In the genomic region with DNA sequence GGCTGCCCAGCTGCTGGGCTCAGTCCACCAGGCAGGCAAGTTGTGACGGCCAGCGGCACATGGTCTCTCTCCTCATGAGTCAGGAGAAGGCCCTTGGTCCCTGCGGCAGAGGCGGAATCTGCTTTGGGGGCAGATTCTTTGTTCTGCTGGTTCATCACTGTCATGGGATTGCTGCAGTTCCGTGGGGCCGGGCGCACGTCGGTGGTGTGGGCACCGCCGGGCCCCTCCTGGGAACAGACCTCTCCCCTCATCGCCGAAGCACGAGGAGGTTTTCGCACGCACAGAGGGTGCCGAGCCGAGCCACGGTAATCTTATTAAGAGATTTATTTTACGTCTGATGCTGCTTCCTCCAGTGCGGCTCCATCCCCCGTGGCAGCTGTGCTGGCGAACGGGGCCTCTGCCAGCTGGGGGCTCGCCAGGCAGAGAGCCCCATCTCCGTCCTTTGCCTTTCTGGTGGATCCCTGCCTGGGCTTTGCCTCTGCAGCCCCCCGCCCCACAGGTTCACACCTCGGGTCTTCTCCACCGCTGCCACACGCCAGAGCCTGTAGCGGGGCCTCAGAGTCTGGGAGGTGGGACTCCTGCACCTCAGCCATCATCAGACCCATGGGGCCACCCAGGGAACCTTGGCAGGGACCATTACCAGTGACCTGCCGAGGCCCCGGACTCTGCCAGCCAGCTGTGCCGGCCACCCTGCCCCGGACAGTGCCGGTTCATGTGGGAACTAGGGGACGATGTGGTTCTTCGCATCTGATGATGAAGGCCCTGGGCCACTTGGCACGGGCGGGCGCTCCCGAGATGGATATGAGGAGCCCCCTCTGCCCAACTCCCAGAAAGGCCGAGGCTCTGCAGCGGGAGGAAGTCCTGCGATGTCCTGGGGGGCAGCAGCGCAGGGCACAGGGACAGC, we compare ENCODE assay signal across 26 cellular contexts.
A peak's percentile ranks its signal among the peaks of the same experiment; 100 is the strongest.
DNase-seq lines count a peak whose midpoint lies in the region; ATAC-seq and TF ChIP-seq lines count a peak whose summit lies in the region.
"Had no signal": no experiment of that assay in that cellular context is flagged by ENCODE, and none has a peak within 500 bp of the region (broad histone marks: within the 10 kb centered on the region; RNA-seq: fewer than 3 reads in every experiment).

No MANE protein-coding gene starts in this region.

- H3K9me3 Mint-ChIP-seq in endodermal cell: no peaks in the 10 kb centered on the region
- no peaks in the 10 kb centered on the region for H3K9me3 Mint-ChIP-seq in activated naive CD4-positive, alpha-beta T cell treated with anti-CD3 and anti-CD28 coated beads for 36 hours
- H3K9me3 Mint-ChIP-seq: activated T-helper 1 cell treated with anti-CD3 and anti-CD28 coated beads, Interleukin-12 subunit alpha, Interleukin-12 subunit beta, Interleukin-2, Interleukin-4 antibody, amounts not matched to agents 30 ng/mL and 10 ng/mL and 1 ng/mL, durations not matched to agents 14 hours and 24 hours and 36 hours; CD4-positive, CD25-positive, alpha-beta regulatory T cell; central memory CD8-positive, alpha-beta T cell; HFFc6; T-helper 1 cell treated with Interleukin-12 subunit alpha and Interleukin-12 subunit beta and Interleukin-4 antibody, amounts not matched to agents 30 μg/mL and 1 μg/mL, for 36 hours had no signal

- intact Hi-C loops in Right ventricle myocardium inferior (cut with DNase I) (no loop called here), Right ventricle myocardium superior (cut with DNase I) (no loop called here), sciatic nerve (cut with DNase I) (no loop called here)
- intact Hi-C loops in activated naive CD4-positive, alpha-beta T cell treated with anti-CD3 and anti-CD28 coated beads for 36 hours (cut with micrococcal nuclease): no loop called here

- DNase-seq in Right ventricle myocardium inferior (ENCODE audit: missing footprints): peak; percentile 37
- DNase-seq in Right ventricle myocardium superior: no peak
- peak; percentile 40 for DNase-seq in LHCN-M2 (ENCODE audit: low read depth)
- peak; percentile 44 for DNase-seq in endodermal cell
- peak; percentile 15 for DNase-seq in sciatic nerve (ENCODE audit: low spot score)
- no peak for DNase-seq in activated naive CD4-positive, alpha-beta T cell treated with anti-CD3 and anti-CD28 coated beads for 36 hours
- no peak for DNase-seq in stimulated activated CD8-positive, alpha-beta memory T cell treated with anti-CD3 and anti-CD28 coated beads, Interleukin-4, amount 100 ng/mL, for 48 hours
- DNase-seq in NCI-H187 (lab: John Stamatoyannopoulos, UW): no peak
- DNase-seq: activated CD4-positive, alpha-beta T cell treated with anti-CD3 and anti-CD28 coated beads, Interleukin-2, amount 50 U/mL, for 1 hour; activated CD8-positive, alpha-beta memory T cell treated with anti-CD3 and anti-CD28 coated beads, Interleukin-2, amount 10 ng/mL, durations not matched to agents 7 days and 5 days; CD4-positive, CD25-positive, alpha-beta regulatory T cell; DMS153; HFFc6; islet precursor cell; NCI-H1105 treated with DMSO at 0.1 percent for 48 hours; NCI-H2081 treated with DMSO at 0.1 percent for 48 hours; occipital lobe; stimulated activated CD4-positive, alpha-beta T cell treated with anti-CD3 and anti-CD28 coated beads, Interleukin-4, amount 100 ng/mL, for 4 hours; stimulated activated naive CD8-positive, alpha-beta T cell treated with anti-CD3 and anti-CD28 coated beads, Interleukin-15, Interleukin-2, amounts not matched to agents 100 U/mL and 50 U/mL, for 24 hours had no signal

- H3K4me3 ChIP-seq in endodermal cell (ENCODE audit: low read length): no peak overlapping the region
- H3K4me3 ChIP-seq: SJSA1 had no signal

- H3K9ac ChIP-seq in endodermal cell (ENCODE audit: extremely low read depth, low read length, poor library complexity, severe bottlenecking): no peak overlapping the region

- H3K27ac ChIP-seq in endodermal cell (ENCODE audit: low read depth, low read length): no peak overlapping the region
- H3K27ac ChIP-seq: SJSA1 had no signal

- no peak overlapping the region for H3K27ac Mint-ChIP-seq in endodermal cell
- no peak overlapping the region for H3K27ac Mint-ChIP-seq in activated naive CD4-positive, alpha-beta T cell treated with anti-CD3 and anti-CD28 coated beads for 36 hours
- H3K27ac Mint-ChIP-seq: activated CD8-positive, alpha-beta memory T cell treated with anti-CD3 and anti-CD28 coated beads, Interleukin-2, amount 10 ng/mL, durations not matched to agents 7 days and 5 days; activated naive CD8-positive, alpha-beta T cell; activated T-helper 1 cell treated with anti-CD3 and anti-CD28 coated beads, Interleukin-12 subunit alpha, Interleukin-12 subunit beta, Interleukin-2, Interleukin-4 antibody, amounts not matched to agents 30 ng/mL and 10 ng/mL and 1 ng/mL, durations not matched to agents 14 hours and 24 hours and 36 hours; CD4-positive, CD25-positive, alpha-beta regulatory T cell; HFFc6; IgD-negative memory B cell; T-helper 1 cell treated with Interleukin-12 subunit alpha and Interleukin-12 subunit beta and Interleukin-4 antibody, amounts not matched to agents 30 μg/mL and 1 μg/mL, for 36 hours had no signal

- CTCF ChIA-PET in activated naive CD4-positive, alpha-beta T cell treated with anti-CD3 and anti-CD28 coated beads for 36 hours (lab: Charles Lee): no interaction called here

- H3K36me3 ChIP-seq in endodermal cell (ENCODE audit: control insufficient read depth, insufficient read depth, low read length): no peaks in the 10 kb centered on the region
- H3K36me3 ChIP-seq: SJSA1 had no signal

- no peak for TF ChIP-seq CTCF in endodermal cell (conservative IDR thresholded peaks at IDR 0.05)

- WGBS in endodermal cell (ENCODE audit: insufficient coverage in 1 of 2, insufficient read length in 1 of 2), 2 experiments: 91% methylated on average over 36 to 46 of the region's 46 CpGs

- no peak overlapping the region for H3K4me3 Mint-ChIP-seq in endodermal cell
- no peak overlapping the region for H3K4me3 Mint-ChIP-seq in activated naive CD4-positive, alpha-beta T cell treated with anti-CD3 and anti-CD28 coated beads for 36 hours
- H3K4me3 Mint-ChIP-seq: activated CD8-positive, alpha-beta memory T cell treated with anti-CD3 and anti-CD28 coated beads, Interleukin-2, amount 10 ng/mL, durations not matched to agents 7 days and 5 days; activated naive CD8-positive, alpha-beta T cell; activated T-helper 1 cell treated with anti-CD3 and anti-CD28 coated beads, Interleukin-12 subunit alpha, Interleukin-12 subunit beta, Interleukin-2, Interleukin-4 antibody, amounts not matched to agents 30 ng/mL and 10 ng/mL and 1 ng/mL, durations not matched to agents 14 hours and 24 hours and 36 hours; CD4-positive, CD25-positive, alpha-beta regulatory T cell; central memory CD8-positive, alpha-beta T cell; HFFc6; IgD-negative memory B cell; T-helper 1 cell treated with Interleukin-12 subunit alpha and Interleukin-12 subunit beta and Interleukin-4 antibody, amounts not matched to agents 30 μg/mL and 1 μg/mL, for 36 hours had no signal

- H3K9me3 ChIP-seq in endodermal cell (ENCODE audit: control insufficient read depth, low read length): no peaks in the 10 kb centered on the region
- H3K9me3 ChIP-seq: SJSA1 had no signal

- H3K4me1 Mint-ChIP-seq in endodermal cell: no peaks in the 10 kb centered on the region
- H3K4me1 Mint-ChIP-seq in activated naive CD4-positive, alpha-beta T cell treated with anti-CD3 and anti-CD28 coated beads for 36 hours (ENCODE audit: low read depth): no peaks in the 10 kb centered on the region
- H3K4me1 Mint-ChIP-seq: activated CD8-positive, alpha-beta memory T cell treated with anti-CD3 and anti-CD28 coated beads, Interleukin-2, amount 10 ng/mL, durations not matched to agents 7 days and 5 days; CD4-positive, CD25-positive, alpha-beta regulatory T cell; central memory CD8-positive, alpha-beta T cell; IgD-negative memory B cell had no signal

- H3K4me1 ChIP-seq in endodermal cell (ENCODE audit: control insufficient read depth, insufficient read depth, low read length): no peaks in the 10 kb centered on the region
- H3K4me1 ChIP-seq: SJSA1 had no signal

- no peaks in the 10 kb centered on the region for H3K36me3 Mint-ChIP-seq in endodermal cell (ENCODE audit: low read depth)
- H3K36me3 Mint-ChIP-seq in activated naive CD4-positive, alpha-beta T cell treated with anti-CD3 and anti-CD28 coated beads for 36 hours (ENCODE audit: low read depth): no peaks in the 10 kb centered on the region
- H3K36me3 Mint-ChIP-seq: activated CD8-positive, alpha-beta memory T cell treated with anti-CD3 and anti-CD28 coated beads, Interleukin-2, amount 10 ng/mL, durations not matched to agents 7 days and 5 days; activated naive CD8-positive, alpha-beta T cell; CD4-positive, CD25-positive, alpha-beta regulatory T cell; IgD-negative memory B cell had no signal

- no peaks in the 10 kb centered on the region for H3K27me3 ChIP-seq in endodermal cell (ENCODE audit: control insufficient read depth, insufficient read depth, low read length, poor library complexity, severe bottlenecking)
- H3K27me3 ChIP-seq: SJSA1 had no signal

- ATAC-seq in Right ventricle myocardium inferior: no peak
- no peak for ATAC-seq in Right ventricle myocardium superior (ENCODE audit: poor library complexity)
- no peak for ATAC-seq in sciatic nerve
- ATAC-seq: activated CD8-positive, alpha-beta memory T cell treated with anti-CD3 and anti-CD28 coated beads, Interleukin-2, amount 10 ng/mL, durations not matched to agents 7 days and 5 days; Panc1; stimulated activated naive CD8-positive, alpha-beta T cell treated with anti-CD3 and anti-CD28 coated beads, Interleukin-15, Interleukin-2, amounts not matched to agents 100 U/mL and 50 U/mL, for 24 hours had no signal

- H3K27me3 Mint-ChIP-seq in endodermal cell (ENCODE audit: insufficient read depth): peaks cover 2% of the 10 kb centered on the region
- peaks cover 2% of the 10 kb centered on the region for H3K27me3 Mint-ChIP-seq in activated naive CD4-positive, alpha-beta T cell treated with anti-CD3 and anti-CD28 coated beads for 36 hours (ENCODE audit: low read depth)
- H3K27me3 Mint-ChIP-seq: activated CD8-positive, alpha-beta memory T cell treated with anti-CD3 and anti-CD28 coated beads, Interleukin-2, amount 10 ng/mL, durations not matched to agents 7 days and 5 days had no signal

Comparison
In these comparisons a context has a peak if more than half of its experiments do, and no peak if none do; other contexts are left out.
1. DNase-seq: peak in Right ventricle myocardium inferior (single experiment), LHCN-M2 (single experiment), endodermal cell (single experiment) and sciatic nerve (single experiment); none in Right ventricle myocardium superior (single experiment), activated naive CD4-positive, alpha-beta T cell treated with anti-CD3 and anti-CD28 coated beads for 36 hours (single experiment), stimulated activated CD8-positive, alpha-beta memory T cell treated with anti-CD3 and anti-CD28 coated beads, Interleukin-4, amount 100 ng/mL, for 48 hours (single experiment) and NCI-H187 (0 of 2).